23 cellular contexts compared by ENCODE assay signal in genomic region chr5:44652674-44653073, GRCh38.
A peak's percentile ranks its signal among the peaks of the same experiment; 100 is the strongest.
DNase-seq lines count a peak whose midpoint lies in the region; ATAC-seq and TF ChIP-seq lines count a peak whose summit lies in the region.
"Had no signal": no experiment of that assay in that cellular context is flagged by ENCODE, and none has a peak within 500 bp of the region (broad histone marks: within the 10 kb centered on the region; RNA-seq: fewer than 3 reads in every experiment).

No MANE protein-coding gene starts in this region.

- H3K4me3 ChIP-seq in cardiac muscle cell = no peak overlapping the region
- no peak overlapping the region for H3K4me3 ChIP-seq in WERI-Rb-1 (ENCODE audit: low read depth, low read length)
- H3K4me3 ChIP-seq in neuronal stem cell (ENCODE audit: low read length in 2 of 2) = no peak overlapping the region
- H3K4me3 ChIP-seq: BLaER1, GM12878 had no signal

- H3K9me3 ChIP-seq in cardiac muscle cell (ENCODE audit: low read depth) (no peaks in the 10 kb centered on the region), WERI-Rb-1 (ENCODE audit: severe bottlenecking) (peaks cover 19% of the 10 kb centered on the region), neuronal stem cell (replicated peaks in 1 of 2; ENCODE audit: control insufficient read depth in 2 of 2, insufficient read depth in 1 of 2, low read depth in 1 of 2, low read length in 2 of 2) (peaks cover 8 to 38% of the 10 kb centered on the region in 2 donors)
- H3K9me3 ChIP-seq: BE2C had no signal

- DNase-seq in cardiac muscle cell (ENCODE audit: low read depth in 1 of 2, low spot score in 1 of 2) (no peak), Right ventricle myocardium superior (no peak), WERI-Rb-1 (peak; percentile 34), neuronal stem cell (ENCODE audit: low spot score) (no peak), caudate nucleus (lab: John Stamatoyannopoulos, UW) (no peak)
- DNase-seq: 8988T; ACHN; BE2C; C1 segment of cervical spinal cord; CD4-positive, alpha-beta memory T cell; CD4-positive, CD25-positive, alpha-beta regulatory T cell; CD8-positive, alpha-beta memory T cell; COR-L47; DMS 273 treated with DMSO at 0.1 percent for 48 hours; DMS153; DMS53; DMS79; DND-41; EL; GDM1 had no signal

- H4K8ac ChIP-seq in neuronal stem cell (ENCODE audit: low read depth, low read length) = no peak overlapping the region

- no peak overlapping the region for H3K18ac ChIP-seq in neuronal stem cell (ENCODE audit: low read length)

- intact Hi-C loops in Right ventricle myocardium superior (cut with DNase I) = no loop called here

- ATAC-seq in Right ventricle myocardium superior (ENCODE audit: poor library complexity) (no peak), HG03354 (IDR thresholded peaks at IDR 0.05; ENCODE audit: poor library complexity, severe bottlenecking, unreplicated experiment) (no peak)
- ATAC-seq: GM12878 had no signal

- no peaks in the 10 kb centered on the region for H3K79me1 ChIP-seq in neuronal stem cell (ENCODE audit: low read depth, low read length)

- no peak overlapping the region for H2BK12ac ChIP-seq in neuronal stem cell (ENCODE audit: low read length)

- no peak overlapping the region for H2BK120ac ChIP-seq in neuronal stem cell (ENCODE audit: low read depth, low read length)

- no peak overlapping the region for H3K4me2 ChIP-seq in neuronal stem cell (ENCODE audit: insufficient read depth, low read length, poor library complexity, severe bottlenecking)
- H3K4me2 ChIP-seq: BLaER1 had no signal

- H2AK5ac ChIP-seq in neuronal stem cell (ENCODE audit: low read depth, low read length) = no peak overlapping the region

- H3K4ac ChIP-seq in neuronal stem cell (ENCODE audit: low read length) = no peak overlapping the region

- no peak overlapping the region for H3K14ac ChIP-seq in neuronal stem cell (ENCODE audit: low read length)

- H3K27me3 ChIP-seq in cardiac muscle cell (no peaks in the 10 kb centered on the region), WERI-Rb-1 (ENCODE audit: insufficient read depth, low read depth, severe bottlenecking) (no peaks in the 10 kb centered on the region), neuronal stem cell (ENCODE audit: control insufficient read depth in 3 of 3, insufficient read depth in 3 of 3, low read depth in 1 of 3, low read length in 3 of 3) (no peaks in the 10 kb centered on the region)
- H3K27me3 ChIP-seq: BE2C, BLaER1 had no signal

- H2BK15ac ChIP-seq in neuronal stem cell (ENCODE audit: low read length) = no peak overlapping the region

- TF ChIP-seq CTCF in cardiac muscle cell (IDR thresholded peaks at IDR 0.05; ENCODE audit: low read depth, low read length) (no peak), WERI-Rb-1 (IDR thresholded peaks at IDR 0.05; ENCODE audit: low read depth, low read length) (no peak)

- H2BK5ac ChIP-seq in neuronal stem cell (ENCODE audit: low read length) = no peak overlapping the region

- H3K4me1 ChIP-seq in cardiac muscle cell (ENCODE audit: low read depth) = peaks cover 21% of the 10 kb centered on the region
- peaks cover 0 to 5% of the 10 kb centered on the region in 2 donors for H3K4me1 ChIP-seq in neuronal stem cell (ENCODE audit: control insufficient read depth in 2 of 2, insufficient read depth in 1 of 2, low read depth in 1 of 2, low read length in 2 of 2)
- H3K4me1 ChIP-seq: BE2C, BLaER1 had no signal

- no CpG with 5 or more reads among the region's 2 CpGs for WGBS in neuronal stem cell (ENCODE audit: extremely low coverage in 2 of 2, insufficient read length in 2 of 2, insufficient replicate concordance in 1 of 2), 2 donors

- H3K23ac ChIP-seq in neuronal stem cell (ENCODE audit: low read depth, low read length, poor library complexity) = no peak overlapping the region

- no peak overlapping the region for H4K91ac ChIP-seq in neuronal stem cell (ENCODE audit: low read depth, low read length, poor library complexity)

- peak overlapping the region; percentile 59 for H3K27ac ChIP-seq in cardiac muscle cell
- H3K27ac ChIP-seq in WERI-Rb-1 = peak overlapping the region; percentile 59
- H3K27ac ChIP-seq in neuronal stem cell (replicated peaks; ENCODE audit: low read length) = no peak overlapping the region
- H3K27ac ChIP-seq in caudate nucleus (ENCODE audit: low read depth, low read length) = no peak overlapping the region
- H3K27ac ChIP-seq: BLaER1 had no signal

- H3K9ac ChIP-seq in neuronal stem cell (ENCODE audit: low read depth, low read length, poor library complexity) = no peak overlapping the region
- H3K9ac ChIP-seq: BLaER1 had no signal

- no peaks in the 10 kb centered on the region for H3K36me3 ChIP-seq in cardiac muscle cell
- H3K36me3 ChIP-seq in WERI-Rb-1 = no peaks in the 10 kb centered on the region
- no peaks in the 10 kb centered on the region for H3K36me3 ChIP-seq in neuronal stem cell (replicated peaks in 1 of 2; ENCODE audit: control insufficient read depth in 2 of 2, insufficient read depth in 2 of 2, low read length in 2 of 2)
- H3K36me3 ChIP-seq: BE2C, BLaER1 had no signal

- H2AFZ ChIP-seq in neuronal stem cell (ENCODE audit: low read length) = peak overlapping the region; percentile 15

Comparison
In these comparisons a context has a peak if more than half of its experiments do, and no peak if none do; other contexts are left out.
1. H3K27ac ChIP-seq: peak in cardiac muscle cell (single experiment) and WERI-Rb-1 (single experiment); none in neuronal stem cell (single experiment) and caudate nucleus (single experiment).